In genomic region chr17:73281926-73282325, GRCh38 we compare ENCODE assay signal across 8 cellular contexts. TPM values are rescaled to one million over a fixed set of nuclear protein-coding genes. Genes with fewer than 3 reads are reported as not detected.
DNase-seq lines count a peak whose midpoint lies in the region; ATAC-seq and TF ChIP-seq lines count a peak whose summit lies in the region.
"Had no signal": no experiment of that assay in that cellular context is flagged by ENCODE, and none has a peak within 500 bp of the region (broad histone marks: within the 10 kb centered on the region; RNA-seq: fewer than 3 reads in every experiment).

No MANE protein-coding gene starts in this region.

- no peak overlapping the region for H2AK5ac ChIP-seq in H9 (ENCODE audit: insufficient read length, low read length)

- TF ChIP-seq CTCF in H9 (conservative IDR thresholded peaks at IDR 0.05): no peak

- H3T11ph ChIP-seq in H9 (ENCODE audit: low read length): no peak overlapping the region

- H3K23ac ChIP-seq in H9 (ENCODE audit: insufficient read length, low read depth, low read length): no peak overlapping the region

- H3K79me1 ChIP-seq in H9 (ENCODE audit: insufficient read depth, low read depth, low read length, poor library complexity, severe bottlenecking): no peaks in the 10 kb centered on the region

- H3K4me3 Mint-ChIP-seq in H9: no peak overlapping the region
- H3K4me3 Mint-ChIP-seq in stimulated activated effector memory CD8-positive, alpha-beta T cell treated with anti-CD3 and anti-CD28 coated beads, Interleukin-12 subunit alpha, Interleukin-12 subunit beta, amount 100 ng/mL, for 72 hours: no peak overlapping the region

- H3K4me2 ChIP-seq in H9 (ENCODE audit: insufficient read depth, insufficient read length, low read length): no peak overlapping the region

- H3K27me3 ChIP-seq in H9 (ENCODE audit: insufficient read depth, low read length): no peaks in the 10 kb centered on the region

- WGBS in H9 (ENCODE audit: extremely low coverage, insufficient read length, low lambda C conversion rate): no CpG with 5 or more reads among the region's 7 CpGs

- H3K9me3 ChIP-seq in H9 (ENCODE audit: control insufficient read depth, low read depth, low read length): no peaks in the 10 kb centered on the region

- H3K18ac ChIP-seq in H9 (ENCODE audit: insufficient read length, low read depth, low read length): no peak overlapping the region

- ATAC-seq in GM19025 (IDR thresholded peaks at IDR 0.05; ENCODE audit: low read depth, unreplicated experiment) (peak; percentile 91), HG03442 (IDR thresholded peaks at IDR 0.05; ENCODE audit: unreplicated experiment) (peak; percentile 94)
- ATAC-seq in stimulated activated effector memory CD8-positive, alpha-beta T cell treated with anti-CD3 and anti-CD28 coated beads, Interleukin-12 subunit alpha, Interleukin-12 subunit beta, amount 100 ng/mL, for 72 hours: peak; percentile 58

- H3K27ac Mint-ChIP-seq in H9: peak overlapping the region in 2 of 3 experiments; percentile 32 to 65; a peak in 2 of 7 replicates
- no peak overlapping the region for H3K27ac Mint-ChIP-seq in stimulated activated effector memory CD8-positive, alpha-beta T cell treated with anti-CD3 and anti-CD28 coated beads, Interleukin-12 subunit alpha, Interleukin-12 subunit beta, amount 100 ng/mL, for 72 hours

- H3K14ac ChIP-seq in H9 (ENCODE audit: insufficient read depth, low read length): no peak overlapping the region

- H2BK12ac ChIP-seq in H9 (ENCODE audit: insufficient read length, low read depth, low read length): no peak overlapping the region

- no peak overlapping the region for H4K5ac ChIP-seq in H9 (ENCODE audit: insufficient read length, low read depth, low read length)

- H2BK15ac ChIP-seq in H9 (ENCODE audit: low read depth, low read length): no peak overlapping the region

- H3K9me3 Mint-ChIP-seq in H9: no peaks in the 10 kb centered on the region
- no peaks in the 10 kb centered on the region for H3K9me3 Mint-ChIP-seq in stimulated activated effector memory CD8-positive, alpha-beta T cell treated with anti-CD3 and anti-CD28 coated beads, Interleukin-12 subunit alpha, Interleukin-12 subunit beta, amount 100 ng/mL, for 72 hours

- peaks cover 2 to 9% (median 7%) of the 10 kb centered on the region in 3 experiments; a peak in 5 of 7 replicates for H3K36me3 Mint-ChIP-seq in H9 (ENCODE audit: insufficient read depth in 1 of 3, low read depth in 3 of 3)
- no peaks in the 10 kb centered on the region for H3K36me3 Mint-ChIP-seq in stimulated activated effector memory CD8-positive, alpha-beta T cell treated with anti-CD3 and anti-CD28 coated beads, Interleukin-12 subunit alpha, Interleukin-12 subunit beta, amount 100 ng/mL, for 72 hours

- DNase-seq in H9 (no peak), T-helper 9 cell (no peak), NCI-H1694 treated with DMSO at 0.1 percent for 48 hours (lab: John Stamatoyannopoulos, UW) (no peak)
- no peak for DNase-seq in stimulated activated effector memory CD8-positive, alpha-beta T cell treated with anti-CD3 and anti-CD28 coated beads, Interleukin-12 subunit alpha, Interleukin-12 subunit beta, amount 100 ng/mL, for 72 hours (ENCODE audit: low spot score in 2 of 2)
- DNase-seq in stimulated activated CD4-positive, alpha-beta T cell treated with anti-CD3 and anti-CD28 coated beads, Interleukin-4, amount 100 ng/mL, for 24 hours: no peak
- DNase-seq: GF-D8 had no signal

- H3K27me3 Mint-ChIP-seq in H9 (ENCODE audit: low read depth): no peaks in the 10 kb centered on the region

- no peak overlapping the region for H2BK120ac ChIP-seq in H9 (ENCODE audit: low read depth, low read length, poor library complexity, severe bottlenecking)

- no peak overlapping the region for H2BK20ac ChIP-seq in H9 (ENCODE audit: low read depth, low read length, poor library complexity, severe bottlenecking)

- H2BK5ac ChIP-seq in H9 (ENCODE audit: insufficient read length, low read length): no peak overlapping the region

- no peak overlapping the region for H2AFZ ChIP-seq in H9 (ENCODE audit: low read length)

- H3K4me1 ChIP-seq in H9 (ENCODE audit: insufficient read depth, low read length): peaks cover 3% of the 10 kb centered on the region; the same call in 1 of the 2 replicates

- H3K4me1 Mint-ChIP-seq in H9: peaks cover 25 to 36% of the 10 kb centered on the region in 2 experiments
- H3K4me1 Mint-ChIP-seq in stimulated activated effector memory CD8-positive, alpha-beta T cell treated with anti-CD3 and anti-CD28 coated beads, Interleukin-12 subunit alpha, Interleukin-12 subunit beta, amount 100 ng/mL, for 72 hours: no peaks in the 10 kb centered on the region

- no peak overlapping the region for H3K4ac ChIP-seq in H9 (ENCODE audit: low read depth, low read length)

- H4K20me1 ChIP-seq in H9 (ENCODE audit: control insufficient read depth, insufficient read depth, insufficient read length): no peaks in the 10 kb centered on the region

- H4K8ac ChIP-seq in H9 (replicated peaks; ENCODE audit: insufficient read length, low read depth, low read length): no peak overlapping the region

- H3K23me2 ChIP-seq in H9 (ENCODE audit: insufficient read length, low read depth, low read length, poor library complexity, severe bottlenecking): no peaks in the 10 kb centered on the region

- H3K56ac ChIP-seq in H9 (ENCODE audit: insufficient read length, low read depth, low read length): no peak overlapping the region

- no peak overlapping the region for H4K91ac ChIP-seq in H9 (ENCODE audit: insufficient read length, low read depth, low read length)

- no peak overlapping the region for H3K27ac ChIP-seq in H9 (ENCODE audit: insufficient read length, low read depth, low read length)

- no peaks in the 10 kb centered on the region for H3K79me2 ChIP-seq in H9 (ENCODE audit: insufficient read depth, low read length)

- no peak overlapping the region for H3K9ac ChIP-seq in H9 (ENCODE audit: extremely low read depth, insufficient read length, low read length)

RNA-seq across cellular contexts. Expression of gene CPSF4L, which starts 20.2 kb away (rescaled TPM):
- not detected in 2 replicates for total RNA-seq in H9 (2021)

RNA-seq across cellular contexts. Expression of gene CDC42EP4, which starts 29.9 kb away (rescaled TPM):
- total RNA-seq in H9 (2021): 27.1 and 28.2 TPM in 2 replicates
